ENCODE assay signal across 8 cellular contexts in genomic region chr22:29167032-29167911, GRCh38. TPM values are rescaled to one million over a fixed set of nuclear protein-coding genes. Genes with fewer than 3 reads are reported as not detected.
DNase-seq lines count a peak whose midpoint lies in the region; ATAC-seq and FAIRE-seq lines count a peak whose summit lies in the region.

No MANE protein-coding gene starts in this region.

- no peak for FAIRE-seq in small intestine (lab: Jason Lieb, UNC)

- 70 to 82% (median 76%) methylated on average over 22 of the region's 22 CpGs for WGBS in small intestine, 3 donors

- H3K9me3 ChIP-seq in BLaER1: no peaks in the 10 kb centered on the region
- no peaks in the 10 kb centered on the region for H3K9me3 ChIP-seq in small intestine (ENCODE audit: control insufficient read depth, low read depth)

- peak; percentile 55 for DNase-seq in activated CD4-positive, alpha-beta T cell treated with anti-CD3 and anti-CD28 coated beads, Interleukin-2, amount 10 ng/mL, durations not matched to agents 7 days and 5 days
- DNase-seq in stimulated activated CD4-positive, alpha-beta T cell treated with anti-CD3 and anti-CD28 coated beads, Interleukin-12 subunit alpha, Interleukin-12 subunit beta, amount 100 ng/mL, for 48 hours (ENCODE audit: low read depth in 2 of 3, low spot score in 1 of 3): peak; percentile 41 to 69 (median 52)
- DNase-seq in small intestine: no peak
- no peak for DNase-seq in effector CD4-positive, alpha-beta T cell
- DNase-seq in NCI-H69 (lab: John Stamatoyannopoulos, UW): no peak

- H3K27me3 Mint-ChIP-seq in activated CD4-positive, alpha-beta T cell treated with anti-CD3 and anti-CD28 coated beads, Interleukin-2, amount 10 ng/mL, durations not matched to agents 7 days and 5 days: peaks cover 28% of the 10 kb centered on the region

- H3K9me3 Mint-ChIP-seq in activated CD4-positive, alpha-beta T cell treated with anti-CD3 and anti-CD28 coated beads, Interleukin-2, amount 10 ng/mL, durations not matched to agents 7 days and 5 days: no peaks in the 10 kb centered on the region

- peaks cover 17% of the 10 kb centered on the region for H3K4me1 Mint-ChIP-seq in activated CD4-positive, alpha-beta T cell treated with anti-CD3 and anti-CD28 coated beads, Interleukin-2, amount 10 ng/mL, durations not matched to agents 7 days and 5 days

- H3K4me3 ChIP-seq in BLaER1: no peak overlapping the region
- no peak overlapping the region for H3K4me3 ChIP-seq in small intestine (ENCODE audit: low read depth in 1 of 2, low read length in 2 of 2)

- H3K27me3 ChIP-seq in BLaER1: peaks cover 94% of the 10 kb centered on the region
- H3K27me3 ChIP-seq in small intestine (ENCODE audit: control insufficient read depth in 2 of 2, insufficient read depth in 2 of 2, low read length in 2 of 2): no peaks in the 10 kb centered on the region

- no peaks in the 10 kb centered on the region for H3K36me3 Mint-ChIP-seq in activated CD4-positive, alpha-beta T cell treated with anti-CD3 and anti-CD28 coated beads, Interleukin-2, amount 10 ng/mL, durations not matched to agents 7 days and 5 days (ENCODE audit: low read depth)

- H3K9ac ChIP-seq in BLaER1: no peak overlapping the region

- peaks cover 32% of the 10 kb centered on the region for H3K4me1 ChIP-seq in BLaER1
- no peaks in the 10 kb centered on the region for H3K4me1 ChIP-seq in small intestine (ENCODE audit: control insufficient read depth in 2 of 2, insufficient read depth in 1 of 2, low read depth in 1 of 2, low read length in 1 of 2)

- CTCF ChIA-PET in activated CD4-positive, alpha-beta T cell treated with anti-CD3 and anti-CD28 coated beads, Interleukin-2, amount 10 ng/mL, durations not matched to agents 7 days and 5 days (lab: Charles Lee): interaction anchor here (0.6 to 2.4 kb wide), 5 partner anchors 13 to 785 kb away, joined by 3 to 5 read pairs (median 3); no protein-coding TSS in a partner anchor

- peak overlapping the region; percentile 83 for H3K4me2 ChIP-seq in BLaER1

- ATAC-seq in GM19328 (IDR thresholded peaks at IDR 0.05; ENCODE audit: unreplicated experiment): peak; percentile 88
- ATAC-seq in HG03196 (IDR thresholded peaks at IDR 0.05; ENCODE audit: unreplicated experiment): peak; percentile 89

- peak overlapping the region; percentile 35 for H3K4me3 Mint-ChIP-seq in activated CD4-positive, alpha-beta T cell treated with anti-CD3 and anti-CD28 coated beads, Interleukin-2, amount 10 ng/mL, durations not matched to agents 7 days and 5 days

- peaks cover 83% of the 10 kb centered on the region for H4K20me1 ChIP-seq in BLaER1

- no peaks in the 10 kb centered on the region for H3K36me3 ChIP-seq in BLaER1
- H3K36me3 ChIP-seq in small intestine (ENCODE audit: control insufficient read depth in 2 of 2, insufficient read depth in 2 of 2, low read length in 2 of 2): no peaks in the 10 kb centered on the region

- H3K27ac ChIP-seq in BLaER1: no peak overlapping the region
- H3K27ac ChIP-seq in small intestine (ENCODE audit: low read depth in 1 of 2, low read length in 1 of 2): no peak overlapping the region

- POLR2A ChIA-PET in activated CD4-positive, alpha-beta T cell treated with anti-CD3 and anti-CD28 coated beads, Interleukin-2, amount 10 ng/mL, durations not matched to agents 7 days and 5 days (lab: Charles Lee): no interaction called here

- H3K27ac Mint-ChIP-seq in activated CD4-positive, alpha-beta T cell treated with anti-CD3 and anti-CD28 coated beads, Interleukin-2, amount 10 ng/mL, durations not matched to agents 7 days and 5 days: no peak overlapping the region

RNA-seq across cellular contexts. Expression of gene EMID1, which starts 38.4 kb away (rescaled TPM):
- total RNA-seq in activated CD4-positive, alpha-beta T cell treated with anti-CD3 and anti-CD28 coated beads, Interleukin-2, amount 10 ng/mL, durations not matched to agents 7 days and 5 days: not detected
- polyA plus RNA-seq in small intestine: 1 to 10 TPM in 2 of 3 donors, not detected in 1; 2.7 to 4.7 TPM

Comparison
In these comparisons a context has a peak if more than half of its experiments do, and no peak if none do; other contexts are left out.
1. DNase-seq: peak in activated CD4-positive, alpha-beta T cell treated with anti-CD3 and anti-CD28 coated beads, Interleukin-2, amount 10 ng/mL, durations not matched to agents 7 days and 5 days (single experiment) and stimulated activated CD4-positive, alpha-beta T cell treated with anti-CD3 and anti-CD28 coated beads, Interleukin-12 subunit alpha, Interleukin-12 subunit beta, amount 100 ng/mL, for 48 hours (3 of 3); none in small intestine (single experiment), effector CD4-positive, alpha-beta T cell (single experiment) and NCI-H69 (single experiment).